Comparison of ENCODE assay signal across 1 cellular context in genomic region chr20:35327074-35327976, GRCh38.
TF ChIP-seq lines count a peak whose summit lies in the region.

No MANE protein-coding gene starts in this region.

TF ChIP-seq in liver, 16 proteins besides CTCF, POLR2A, EP300 and RAD21 (continued from another document):
- TF ChIP-seq ATF3 (IDR thresholded peaks at IDR 0.05) (peak; percentile 77), HNF4G (IDR thresholded peaks at IDR 0.05) (peak; percentile 99), RXRA (IDR thresholded peaks at IDR 0.05) (peak; percentile 98), SP1 (IDR thresholded peaks at IDR 0.05) (peak; percentile 100), YY1 (IDR thresholded peaks at IDR 0.05) (peak; percentile 83), ZBTB33 (IDR thresholded peaks at IDR 0.05) (peak; percentile 87)
